1 cellular context compared by ENCODE assay signal in genomic region chr3:53612508-53612907, GRCh38.
TF ChIP-seq lines count a peak whose summit lies in the region.

No MANE protein-coding gene starts in this region.

TF ChIP-seq in WTC11, 78 proteins besides CTCF, POLR2A, EP300 and RAD21 (continued from another document):
- no peak for TF ChIP-seq ARID4B (CRISPR knock-in tag; IDR thresholded peaks at IDR 0.05; ENCODE audit: borderline replicate concordance)
- no peak for TF ChIP-seq ESRRA (CRISPR knock-in tag; IDR thresholded peaks at IDR 0.05; ENCODE audit: borderline replicate concordance)
- no peak for TF ChIP-seq ZBTB21 (CRISPR knock-in tag; IDR thresholded peaks at IDR 0.05; ENCODE audit: borderline replicate concordance)
- TF ChIP-seq TP53 (CRISPR knock-in tag; IDR thresholded peaks at IDR 0.05) = no peak
- TF ChIP-seq ZNF416 (CRISPR knock-in tag; IDR thresholded peaks at IDR 0.05) = no peak
- TF ChIP-seq ATF6 (CRISPR knock-in tag; IDR thresholded peaks at IDR 0.05) = no peak
- no peak for TF ChIP-seq ETV6 (CRISPR knock-in tag; IDR thresholded peaks at IDR 0.05)
- no peak for TF ChIP-seq ZBTB43 (CRISPR knock-in tag; IDR thresholded peaks at IDR 0.05)
- TF ChIP-seq RELA (CRISPR knock-in tag; IDR thresholded peaks at IDR 0.05; ENCODE audit: borderline replicate concordance) = no peak
- no peak for TF ChIP-seq FOXJ3 (CRISPR knock-in tag; IDR thresholded peaks at IDR 0.05; ENCODE audit: borderline replicate concordance)
- TF ChIP-seq EMX1 (CRISPR knock-in tag; IDR thresholded peaks at IDR 0.05) = no peak
- no peak for TF ChIP-seq TCF7 (CRISPR knock-in tag; IDR thresholded peaks at IDR 0.05; ENCODE audit: low read depth)
- TF ChIP-seq ZNF263 (CRISPR knock-in tag; IDR thresholded peaks at IDR 0.05; ENCODE audit: low read depth) = no peak
- TF ChIP-seq GABPB1 (CRISPR knock-in tag; IDR thresholded peaks at IDR 0.05) = no peak
